In genomic region chr2:54570925-54571694, GRCh38 we compare ENCODE assay signal across 7 cellular contexts.
DNase-seq lines count a peak whose midpoint lies in the region; ATAC-seq, FAIRE-seq and TF ChIP-seq lines count a peak whose summit lies in the region.

No MANE protein-coding gene starts in this region.

- H3K4me1 Mint-ChIP-seq in naive thymus-derived CD8-positive, alpha-beta T cell = peaks cover 48 to 96% (median 92%) of the 10 kb centered on the region in 4 donors

- intact Hi-C loops in vagina (cut with DNase I) = no loop called here

- no peaks in the 10 kb centered on the region for H3K9me3 ChIP-seq in WERI-Rb-1 (ENCODE audit: severe bottlenecking)
- H3K9me3 ChIP-seq in vagina = no peaks in the 10 kb centered on the region

- H3K4me3 Mint-ChIP-seq in naive thymus-derived CD8-positive, alpha-beta T cell = peak overlapping the region; percentile 71 to 93 (median 84)

- H3K36me3 ChIP-seq in WERI-Rb-1 (peaks cover 19% of the 10 kb centered on the region), vagina (no peaks in the 10 kb centered on the region)

- H3K27ac ChIP-seq in WERI-Rb-1 (no peak overlapping the region), vagina (peak overlapping the region; percentile 74)

- ATAC-seq in naive thymus-derived CD8-positive, alpha-beta T cell = peak; percentile 14 to 30

- POLR2A ChIA-PET in naive thymus-derived CD8-positive, alpha-beta T cell (lab: Charles Lee) = interaction anchor here (0.6 to 18.3 kb wide), 11 partner anchors 10 to 46 kb away, joined by 3 to 331 read pairs (median 4); no protein-coding TSS in a partner anchor

- DNase-seq in H54 (ENCODE audit: insufficient read length, low spot score) (peak; percentile 56), M059J (ENCODE audit: low read depth) (peak; percentile 92), WERI-Rb-1 (peak; percentile 45), vagina (ENCODE audit: extremely low spot score in 2 of 2) (no peak)
- peak; percentile 46 for DNase-seq in effector CD8-positive, alpha-beta T cell (lab: John Stamatoyannopoulos, UW)
- peak; percentile 39 to 82 (median 70) for DNase-seq in naive thymus-derived CD8-positive, alpha-beta T cell

- H3K27me3 Mint-ChIP-seq in naive thymus-derived CD8-positive, alpha-beta T cell = no peaks in the 10 kb centered on the region

- H3K4me3 ChIP-seq in WERI-Rb-1 (ENCODE audit: low read depth, low read length) (no peak overlapping the region), vagina (peak overlapping the region in 1 of 2 donors; percentile 12)

- peak; percentile 97 for FAIRE-seq in H54 (lab: Jason Lieb, UNC)

- peaks cover 82% of the 10 kb centered on the region for H3K4me1 ChIP-seq in vagina

- TF ChIP-seq POLR2A in GM15510 (IDR thresholded peaks at IDR 0.05; ENCODE audit: borderline replicate concordance, extremely low read depth, insufficient read length) = peak; percentile 40
- no peak for TF ChIP-seq POLR2A in H54 (IDR thresholded peaks at IDR 0.05; ENCODE audit: low read depth, low read length)
- TF ChIP-seq POLR2A in vagina (IDR thresholded peaks at IDR 0.05) = no peak

- H3K9me3 Mint-ChIP-seq in naive thymus-derived CD8-positive, alpha-beta T cell = no peaks in the 10 kb centered on the region

- H3K27me3 ChIP-seq in WERI-Rb-1 (ENCODE audit: insufficient read depth, low read depth, severe bottlenecking) (no peaks in the 10 kb centered on the region), vagina (no peaks in the 10 kb centered on the region)

- peaks cover 0 to 9% (median 0%) of the 10 kb centered on the region in 3 donors for H3K36me3 Mint-ChIP-seq in naive thymus-derived CD8-positive, alpha-beta T cell

- TF ChIP-seq CTCF in WERI-Rb-1 (IDR thresholded peaks at IDR 0.05; ENCODE audit: low read depth, low read length) (no peak), vagina (IDR thresholded peaks at IDR 0.05) (no peak)

- H3K27ac Mint-ChIP-seq in naive thymus-derived CD8-positive, alpha-beta T cell = peak overlapping the region; percentile 94 to 99 (median 98)

Comparison
In these comparisons a context has a peak if more than half of its experiments do, and no peak if none do; other contexts are left out.
1. DNase-seq: peak in H54 (single experiment), M059J (single experiment), WERI-Rb-1 (single experiment), effector CD8-positive, alpha-beta T cell (single experiment) and naive thymus-derived CD8-positive, alpha-beta T cell (10 of 10); none in vagina (0 of 2).